Comparison of ENCODE assay signal across 1 cellular context in the genomic region with DNA sequence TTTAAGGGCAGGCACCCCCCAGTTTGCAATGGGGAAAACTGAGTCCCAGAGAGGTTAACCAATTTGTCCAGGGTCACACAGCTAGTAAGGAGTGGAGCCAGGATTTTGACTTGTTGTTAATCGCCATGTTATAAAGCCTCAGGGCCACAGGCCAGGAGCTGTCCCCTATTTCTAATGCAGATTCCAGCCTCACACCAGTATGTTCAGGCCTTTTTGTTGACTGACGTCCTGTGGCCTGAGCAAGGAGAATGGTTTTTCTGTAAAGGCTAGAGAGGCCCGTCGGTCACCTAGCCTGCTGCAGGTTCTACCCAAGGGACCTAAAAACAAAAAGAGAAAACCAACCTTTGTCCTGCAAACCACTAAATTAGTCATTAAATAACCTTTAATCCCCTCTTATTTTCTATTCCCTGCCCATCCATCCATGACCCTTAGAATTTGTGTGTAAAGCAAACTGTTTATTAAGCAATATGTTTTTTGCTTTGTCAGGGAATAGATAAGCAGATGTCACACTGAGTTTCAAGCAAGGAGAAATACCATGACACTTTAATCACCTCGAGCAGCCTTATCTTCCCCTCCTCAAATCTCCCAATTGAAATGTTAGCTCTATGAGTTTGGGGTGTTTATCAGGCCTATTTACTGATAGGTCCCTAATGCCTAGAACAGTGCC.
A peak's percentile ranks its signal among the peaks of the same experiment; 100 is the strongest.
TF ChIP-seq lines count a peak whose summit lies in the region.

No MANE protein-coding gene starts in this region.

TF ChIP-seq in HepG2, 621 proteins besides CTCF, POLR2A, EP300 and RAD21 (continued from another document and continues in another):
- no peak for TF ChIP-seq HINFP (CRISPR knock-in tag; IDR thresholded peaks at IDR 0.05; ENCODE audit: low read depth)
- TF ChIP-seq, protein P1, sequence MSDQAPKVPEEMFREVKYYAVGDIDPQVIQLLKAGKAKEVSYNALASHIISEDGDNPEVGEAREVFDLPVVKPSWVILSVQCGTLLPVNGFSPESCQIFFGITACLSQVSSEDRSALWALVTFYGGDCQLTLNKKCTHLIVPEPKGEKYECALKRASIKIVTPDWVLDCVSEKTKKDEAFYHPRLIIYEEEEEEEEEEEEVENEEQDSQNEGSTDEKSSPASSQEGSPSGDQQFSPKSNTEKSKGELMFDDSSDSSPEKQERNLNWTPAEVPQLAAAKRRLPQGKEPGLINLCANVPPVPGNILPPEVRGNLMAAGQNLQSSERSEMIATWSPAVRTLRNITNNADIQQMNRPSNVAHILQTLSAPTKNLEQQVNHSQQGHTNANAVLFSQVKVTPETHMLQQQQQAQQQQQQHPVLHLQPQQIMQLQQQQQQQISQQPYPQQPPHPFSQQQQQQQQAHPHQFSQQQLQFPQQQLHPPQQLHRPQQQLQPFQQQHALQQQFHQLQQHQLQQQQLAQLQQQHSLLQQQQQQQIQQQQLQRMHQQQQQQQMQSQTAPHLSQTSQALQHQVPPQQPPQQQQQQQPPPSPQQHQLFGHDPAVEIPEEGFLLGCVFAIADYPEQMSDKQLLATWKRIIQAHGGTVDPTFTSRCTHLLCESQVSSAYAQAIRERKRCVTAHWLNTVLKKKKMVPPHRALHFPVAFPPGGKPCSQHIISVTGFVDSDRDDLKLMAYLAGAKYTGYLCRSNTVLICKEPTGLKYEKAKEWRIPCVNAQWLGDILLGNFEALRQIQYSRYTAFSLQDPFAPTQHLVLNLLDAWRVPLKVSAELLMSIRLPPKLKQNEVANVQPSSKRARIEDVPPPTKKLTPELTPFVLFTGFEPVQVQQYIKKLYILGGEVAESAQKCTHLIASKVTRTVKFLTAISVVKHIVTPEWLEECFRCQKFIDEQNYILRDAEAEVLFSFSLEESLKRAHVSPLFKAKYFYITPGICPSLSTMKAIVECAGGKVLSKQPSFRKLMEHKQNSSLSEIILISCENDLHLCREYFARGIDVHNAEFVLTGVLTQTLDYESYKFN (CRISPR knock-in tag; conservative IDR thresholded peaks at IDR 0.05), result peak; percentile 82
- no peak for TF ChIP-seq HOXA7 (CRISPR knock-in tag; IDR thresholded peaks at IDR 0.05)
- TF ChIP-seq POLR2G (IDR thresholded peaks at IDR 0.05; ENCODE audit: low read depth, low read length), result no peak
- TF ChIP-seq, protein P2, sequence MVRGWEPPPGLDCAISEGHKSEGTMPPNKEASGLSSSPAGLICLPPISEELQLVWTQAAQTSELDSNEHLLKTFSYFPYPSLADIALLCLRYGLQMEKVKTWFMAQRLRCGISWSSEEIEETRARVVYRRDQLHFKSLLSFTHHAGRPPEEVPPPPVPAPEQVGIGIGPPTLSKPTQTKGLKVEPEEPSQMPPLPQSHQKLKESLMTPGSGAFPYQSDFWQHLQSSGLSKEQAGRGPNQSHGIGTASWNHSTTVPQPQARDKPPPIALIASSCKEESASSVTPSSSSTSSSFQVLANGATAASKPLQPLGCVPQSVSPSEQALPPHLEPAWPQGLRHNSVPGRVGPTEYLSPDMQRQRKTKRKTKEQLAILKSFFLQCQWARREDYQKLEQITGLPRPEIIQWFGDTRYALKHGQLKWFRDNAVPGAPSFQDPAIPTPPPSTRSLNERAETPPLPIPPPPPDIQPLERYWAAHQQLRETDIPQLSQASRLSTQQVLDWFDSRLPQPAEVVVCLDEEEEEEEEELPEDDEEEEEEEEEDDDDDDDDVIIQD (CRISPR knock-in tag; IDR thresholded peaks at IDR 0.05; ENCODE audit: low read depth), result no peak
- no peak for TF ChIP-seq ZNF484 (CRISPR knock-in tag; IDR thresholded peaks at IDR 0.05; ENCODE audit: borderline replicate concordance, low read depth)
- no peak for TF ChIP-seq JDP2 (CRISPR knock-in tag; IDR thresholded peaks at IDR 0.05; ENCODE audit: borderline replicate concordance)
- no peak for TF ChIP-seq ELF1 (CRISPR knock-in tag; IDR thresholded peaks at IDR 0.05)
- no peak for TF ChIP-seq RFXANK (CRISPR knock-in tag; IDR thresholded peaks at IDR 0.05)
- no peak for TF ChIP-seq NFKB2 (CRISPR knock-in tag; IDR thresholded peaks at IDR 0.05; ENCODE audit: borderline replicate concordance)
- TF ChIP-seq ZNF282 (IDR thresholded peaks at IDR 0.05; ENCODE audit: partially characterized antibody), result no peak
- TF ChIP-seq, protein P3, sequence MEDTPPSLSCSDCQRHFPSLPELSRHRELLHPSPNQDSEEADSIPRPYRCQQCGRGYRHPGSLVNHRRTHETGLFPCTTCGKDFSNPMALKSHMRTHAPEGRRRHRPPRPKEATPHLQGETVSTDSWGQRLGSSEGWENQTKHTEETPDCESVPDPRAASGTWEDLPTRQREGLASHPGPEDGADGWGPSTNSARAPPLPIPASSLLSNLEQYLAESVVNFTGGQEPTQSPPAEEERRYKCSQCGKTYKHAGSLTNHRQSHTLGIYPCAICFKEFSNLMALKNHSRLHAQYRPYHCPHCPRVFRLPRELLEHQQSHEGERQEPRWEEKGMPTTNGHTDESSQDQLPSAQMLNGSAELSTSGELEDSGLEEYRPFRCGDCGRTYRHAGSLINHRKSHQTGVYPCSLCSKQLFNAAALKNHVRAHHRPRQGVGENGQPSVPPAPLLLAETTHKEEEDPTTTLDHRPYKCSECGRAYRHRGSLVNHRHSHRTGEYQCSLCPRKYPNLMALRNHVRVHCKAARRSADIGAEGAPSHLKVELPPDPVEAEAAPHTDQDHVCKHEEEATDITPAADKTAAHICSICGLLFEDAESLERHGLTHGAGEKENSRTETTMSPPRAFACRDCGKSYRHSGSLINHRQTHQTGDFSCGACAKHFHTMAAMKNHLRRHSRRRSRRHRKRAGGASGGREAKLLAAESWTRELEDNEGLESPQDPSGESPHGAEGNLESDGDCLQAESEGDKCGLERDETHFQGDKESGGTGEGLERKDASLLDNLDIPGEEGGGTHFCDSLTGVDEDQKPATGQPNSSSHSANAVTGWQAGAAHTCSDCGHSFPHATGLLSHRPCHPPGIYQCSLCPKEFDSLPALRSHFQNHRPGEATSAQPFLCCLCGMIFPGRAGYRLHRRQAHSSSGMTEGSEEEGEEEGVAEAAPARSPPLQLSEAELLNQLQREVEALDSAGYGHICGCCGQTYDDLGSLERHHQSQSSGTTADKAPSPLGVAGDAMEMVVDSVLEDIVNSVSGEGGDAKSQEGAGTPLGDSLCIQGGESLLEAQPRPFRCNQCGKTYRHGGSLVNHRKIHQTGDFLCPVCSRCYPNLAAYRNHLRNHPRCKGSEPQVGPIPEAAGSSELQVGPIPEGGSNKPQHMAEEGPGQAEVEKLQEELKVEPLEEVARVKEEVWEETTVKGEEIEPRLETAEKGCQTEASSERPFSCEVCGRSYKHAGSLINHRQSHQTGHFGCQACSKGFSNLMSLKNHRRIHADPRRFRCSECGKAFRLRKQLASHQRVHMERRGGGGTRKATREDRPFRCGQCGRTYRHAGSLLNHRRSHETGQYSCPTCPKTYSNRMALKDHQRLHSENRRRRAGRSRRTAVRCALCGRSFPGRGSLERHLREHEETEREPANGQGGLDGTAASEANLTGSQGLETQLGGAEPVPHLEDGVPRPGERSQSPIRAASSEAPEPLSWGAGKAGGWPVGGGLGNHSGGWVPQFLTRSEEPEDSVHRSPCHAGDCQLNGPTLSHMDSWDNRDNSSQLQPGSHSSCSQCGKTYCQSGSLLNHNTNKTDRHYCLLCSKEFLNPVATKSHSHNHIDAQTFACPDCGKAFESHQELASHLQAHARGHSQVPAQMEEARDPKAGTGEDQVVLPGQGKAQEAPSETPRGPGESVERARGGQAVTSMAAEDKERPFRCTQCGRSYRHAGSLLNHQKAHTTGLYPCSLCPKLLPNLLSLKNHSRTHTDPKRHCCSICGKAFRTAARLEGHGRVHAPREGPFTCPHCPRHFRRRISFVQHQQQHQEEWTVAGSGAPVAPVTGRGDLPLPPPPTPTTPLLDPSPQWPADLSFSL (CRISPR knock-in tag; IDR thresholded peaks at IDR 0.05), result peak; percentile 55; the same call in 1 of the 2 replicates
- TF ChIP-seq, protein P4, sequence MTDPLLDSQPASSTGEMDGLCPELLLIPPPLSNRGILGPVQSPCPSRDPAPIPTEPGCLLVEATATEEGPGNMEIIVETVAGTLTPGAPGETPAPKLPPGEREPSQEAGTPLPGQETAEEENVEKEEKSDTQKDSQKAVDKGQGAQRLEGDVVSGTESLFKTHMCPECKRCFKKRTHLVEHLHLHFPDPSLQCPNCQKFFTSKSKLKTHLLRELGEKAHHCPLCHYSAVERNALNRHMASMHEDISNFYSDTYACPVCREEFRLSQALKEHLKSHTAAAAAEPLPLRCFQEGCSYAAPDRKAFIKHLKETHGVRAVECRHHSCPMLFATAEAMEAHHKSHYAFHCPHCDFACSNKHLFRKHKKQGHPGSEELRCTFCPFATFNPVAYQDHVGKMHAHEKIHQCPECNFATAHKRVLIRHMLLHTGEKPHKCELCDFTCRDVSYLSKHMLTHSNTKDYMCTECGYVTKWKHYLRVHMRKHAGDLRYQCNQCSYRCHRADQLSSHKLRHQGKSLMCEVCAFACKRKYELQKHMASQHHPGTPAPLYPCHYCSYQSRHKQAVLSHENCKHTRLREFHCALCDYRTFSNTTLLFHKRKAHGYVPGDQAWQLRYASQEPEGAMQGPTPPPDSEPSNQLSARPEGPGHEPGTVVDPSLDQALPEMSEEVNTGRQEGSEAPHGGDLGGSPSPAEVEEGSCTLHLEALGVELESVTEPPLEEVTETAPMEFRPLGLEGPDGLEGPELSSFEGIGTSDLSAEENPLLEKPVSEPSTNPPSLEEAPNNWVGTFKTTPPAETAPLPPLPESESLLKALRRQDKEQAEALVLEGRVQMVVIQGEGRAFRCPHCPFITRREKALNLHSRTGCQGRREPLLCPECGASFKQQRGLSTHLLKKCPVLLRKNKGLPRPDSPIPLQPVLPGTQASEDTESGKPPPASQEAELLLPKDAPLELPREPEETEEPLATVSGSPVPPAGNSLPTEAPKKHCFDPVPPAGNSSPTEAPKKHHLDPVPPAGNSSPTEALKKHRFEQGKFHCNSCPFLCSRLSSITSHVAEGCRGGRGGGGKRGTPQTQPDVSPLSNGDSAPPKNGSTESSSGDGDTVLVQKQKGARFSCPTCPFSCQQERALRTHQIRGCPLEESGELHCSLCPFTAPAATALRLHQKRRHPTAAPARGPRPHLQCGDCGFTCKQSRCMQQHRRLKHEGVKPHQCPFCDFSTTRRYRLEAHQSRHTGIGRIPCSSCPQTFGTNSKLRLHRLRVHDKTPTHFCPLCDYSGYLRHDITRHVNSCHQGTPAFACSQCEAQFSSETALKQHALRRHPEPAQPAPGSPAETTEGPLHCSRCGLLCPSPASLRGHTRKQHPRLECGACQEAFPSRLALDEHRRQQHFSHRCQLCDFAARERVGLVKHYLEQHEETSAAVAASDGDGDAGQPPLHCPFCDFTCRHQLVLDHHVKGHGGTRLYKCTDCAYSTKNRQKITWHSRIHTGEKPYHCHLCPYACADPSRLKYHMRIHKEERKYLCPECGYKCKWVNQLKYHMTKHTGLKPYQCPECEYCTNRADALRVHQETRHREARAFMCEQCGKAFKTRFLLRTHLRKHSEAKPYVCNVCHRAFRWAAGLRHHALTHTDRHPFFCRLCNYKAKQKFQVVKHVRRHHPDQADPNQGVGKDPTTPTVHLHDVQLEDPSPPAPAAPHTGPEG (CRISPR knock-in tag; IDR thresholded peaks at IDR 0.05), result no peak
- no peak for TF ChIP-seq ZSCAN5A (CRISPR knock-in tag; IDR thresholded peaks at IDR 0.05; ENCODE audit: borderline replicate concordance)
- TF ChIP-seq ARNT2 (CRISPR knock-in tag; IDR thresholded peaks at IDR 0.05; ENCODE audit: low read depth), result no peak
- TF ChIP-seq SALL1 (CRISPR knock-in tag; IDR thresholded peaks at IDR 0.05), result 0 out of 2 replicates have a peak, but pooled peaks have one; percentile 5
- TF ChIP-seq ZNF709 (CRISPR knock-in tag; IDR thresholded peaks at IDR 0.05), result no peak
- TF ChIP-seq WIZ (CRISPR knock-in tag; IDR thresholded peaks at IDR 0.05), result no peak
- no peak for TF ChIP-seq ZNF749 (CRISPR knock-in tag; IDR thresholded peaks at IDR 0.05; ENCODE audit: borderline replicate concordance)
- no peak for TF ChIP-seq SMC3 (IDR thresholded peaks at IDR 0.05; ENCODE audit: low read length)
- TF ChIP-seq SAP130 (CRISPR knock-in tag; IDR thresholded peaks at IDR 0.05; ENCODE audit: low read depth), result peak; percentile 42
- no peak for TF ChIP-seq ZNF614 (CRISPR knock-in tag; IDR thresholded peaks at IDR 0.05; ENCODE audit: borderline replicate concordance)
- TF ChIP-seq ZFP1 (CRISPR knock-in tag; IDR thresholded peaks at IDR 0.05), result no peak
- no peak for TF ChIP-seq SYNCRIP (IDR thresholded peaks at IDR 0.05; ENCODE audit: insufficient read depth, low read depth, low read length)
- TF ChIP-seq ZNF10 (CRISPR knock-in tag; IDR thresholded peaks at IDR 0.05; ENCODE audit: borderline replicate concordance, low read depth), result no peak
- TF ChIP-seq ZNF124 (CRISPR knock-in tag; IDR thresholded peaks at IDR 0.05), result no peak
- TF ChIP-seq ZNF331 (CRISPR knock-in tag; IDR thresholded peaks at IDR 0.05), result no peak
- TF ChIP-seq ZMYM3 (CRISPR knock-in tag; IDR thresholded peaks at IDR 0.05), result peak; percentile 73
- TF ChIP-seq THAP8 (CRISPR knock-in tag; IDR thresholded peaks at IDR 0.05; ENCODE audit: borderline replicate concordance), result no peak
- TF ChIP-seq EED (CRISPR knock-in tag; IDR thresholded peaks at IDR 0.05), result no peak
- no peak for TF ChIP-seq RBFOX2 (IDR thresholded peaks at IDR 0.05; ENCODE audit: low read depth, low read length)
